ENCODE assay signal across 24 cellular contexts in the genomic region with DNA sequence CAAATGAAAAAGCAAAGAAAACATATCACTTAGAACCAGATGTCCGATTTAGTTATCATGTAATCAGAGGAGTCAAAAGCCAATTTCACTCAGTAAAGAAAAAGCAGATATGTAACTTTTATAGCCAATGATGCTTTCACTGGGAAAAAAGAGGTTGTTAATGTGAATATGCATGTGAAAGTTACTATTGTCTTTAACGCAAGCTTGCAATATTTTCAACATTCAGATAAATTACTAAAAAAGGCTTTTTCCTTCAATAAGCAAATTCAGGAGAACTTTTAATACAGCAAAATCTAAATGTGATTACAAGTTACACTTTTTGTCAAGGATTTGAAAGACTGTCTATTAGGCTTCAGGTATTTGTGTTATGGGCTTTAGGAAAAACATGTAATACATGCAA.
DNase-seq lines count a peak whose midpoint lies in the region; FAIRE-seq and TF ChIP-seq lines count a peak whose summit lies in the region.
"Had no signal": no experiment of that assay in that cellular context is flagged by ENCODE, and none has a peak within 500 bp of the region (broad histone marks: within the 10 kb centered on the region; RNA-seq: fewer than 3 reads in every experiment).

No MANE protein-coding gene starts in this region.

- H3K79me2 ChIP-seq in astrocyte (ENCODE audit: insufficient read depth, low read length) (no peaks in the 10 kb centered on the region), endothelial cell of umbilical vein (ENCODE audit: control insufficient read depth, insufficient read depth, low read length) (no peaks in the 10 kb centered on the region)

- no CpG with 5 or more reads among the region's 2 CpGs for WGBS in endodermal cell (ENCODE audit: insufficient coverage in 1 of 2, insufficient read length in 1 of 2), 2 experiments

- H3K27me3 Mint-ChIP-seq in HFFc6 (ENCODE audit: insufficient read depth) (no peaks in the 10 kb centered on the region), astrocyte (ENCODE audit: low read depth, unreplicated experiment) (no peaks in the 10 kb centered on the region), endodermal cell (ENCODE audit: insufficient read depth) (no peaks in the 10 kb centered on the region), immature natural killer cell (ENCODE audit: low read depth in 3 of 3) (peaks cover 0 to 7% (median 0%) of the 10 kb centered on the region in 3 donors)
- H3K27me3 Mint-ChIP-seq: B cell; CD4-positive, CD25-positive, alpha-beta regulatory T cell had no signal

- in situ Hi-C loops in KBM-7 (cut with MboI; ENCODE audit: low pct_unique_long_range_greater_than_20kb, low sequenced_read_pairs) = no loop called here

- BruUV-seq in A673 (replicated peaks; lab: Mats Ljungman, UMichigan) (no TSS peak), endothelial cell of umbilical vein (replicated peaks; lab: Mats Ljungman, UMichigan) (no TSS peak)

- FAIRE-seq in astrocyte (lab: Jason Lieb, UNC) = peak; percentile 89
- no peak for FAIRE-seq in endothelial cell of umbilical vein (lab: Jason Lieb, UNC)
- FAIRE-seq: D721Med, GM12891, GM18507 had no signal

- no peak for TF ChIP-seq POLR2A in endothelial cell of umbilical vein (IDR thresholded peaks at IDR 0.05; ENCODE audit: low read depth, low read length)

- H3K36me3 ChIP-seq in A673 (ENCODE audit: insufficient read depth, low read length, poor library complexity, severe bottlenecking) (no peaks in the 10 kb centered on the region), astrocyte (ENCODE audit: insufficient read depth, low read length) (no peaks in the 10 kb centered on the region), endothelial cell of umbilical vein (ENCODE audit: control insufficient read depth in 2 of 2, extremely low read depth in 1 of 2, insufficient read depth in 2 of 2, low read length in 2 of 2) (no peaks in the 10 kb centered on the region), endodermal cell (ENCODE audit: control insufficient read depth, insufficient read depth, low read length) (no peaks in the 10 kb centered on the region)
- H3K36me3 ChIP-seq: BLaER1 had no signal

- H3K27ac ChIP-seq in A673 (ENCODE audit: low read depth, low read length, poor library complexity, severe bottlenecking) (peak overlapping the region; percentile 85), astrocyte (ENCODE audit: low read depth, low read length) (no peak overlapping the region), endothelial cell of umbilical vein (ENCODE audit: insufficient read depth, low read depth, low read length) (peak overlapping the region; percentile 87), endodermal cell (ENCODE audit: low read depth, low read length) (no peak overlapping the region)
- H3K27ac ChIP-seq: BLaER1, C4-2B, GM23248 had no signal

- H3K4me3 ChIP-seq in A673 (ENCODE audit: low read depth, low read length, poor library complexity, severe bottlenecking) (no peak overlapping the region), astrocyte (ENCODE audit: insufficient read depth, low read depth, low read length) (no peak overlapping the region), endothelial cell of umbilical vein (replicated peaks in 1 of 3; ENCODE audit: insufficient read depth in 1 of 3, low read depth in 1 of 3, low read length in 3 of 3) (no peak overlapping the region), endodermal cell (ENCODE audit: low read length) (no peak overlapping the region)
- H3K4me3 ChIP-seq: BLaER1, GM23248 had no signal

- H3K4me2 ChIP-seq in astrocyte (ENCODE audit: low read length) = peak overlapping the region; percentile 22
- H3K4me2 ChIP-seq in endothelial cell of umbilical vein (ENCODE audit: insufficient read depth, low read length) = peak overlapping the region; percentile 75
- H3K4me2 ChIP-seq: BLaER1 had no signal

- POLR2A ChIA-PET in A673 (lab: Charles Lee; ENCODE audit: low non-redundant PET) (no interaction called here), endothelial cell of umbilical vein (lab: Charles Lee) (no interaction called here)

- CTCF ChIA-PET in A673 (lab: Charles Lee) = no interaction called here
- CTCF ChIA-PET in endothelial cell of umbilical vein (lab: Charles Lee) = interaction anchor here (2.3 kb wide), 1 partner anchor 52 kb away, joined by 8 read pairs; no protein-coding TSS in a partner anchor

- H3K9ac ChIP-seq in astrocyte (ENCODE audit: low read length) = no peak overlapping the region
- H3K9ac ChIP-seq in endothelial cell of umbilical vein (replicated peaks; ENCODE audit: extremely low read depth, insufficient read depth, low read length) = peak overlapping the region; percentile 67
- H3K9ac ChIP-seq in endodermal cell (ENCODE audit: extremely low read depth, low read length, poor library complexity, severe bottlenecking) = no peak overlapping the region
- H3K9ac ChIP-seq: BLaER1, GM23248 had no signal

- DNase-seq in A673 (ENCODE audit: low spot score) = no peak
- no peak for DNase-seq in HFFc6
- DNase-seq in astrocyte (ENCODE audit: low read depth) = no peak
- peak; percentile 33 for DNase-seq in endothelial cell of umbilical vein (ENCODE audit: low read depth, low spot score)
- no peak for DNase-seq in KBM-7
- DNase-seq in SKM-1 treated with dmso at 0.1 percent for 144 hours (lab: John Stamatoyannopoulos, UW; ENCODE audit: unreplicated experiment) = no peak
- DNase-seq in endodermal cell = no peak
- DNase-seq in immature natural killer cell = no peak
- DNase-seq: 8988T; Caco-2; CD4-positive, CD25-positive, alpha-beta regulatory T cell; CD8-positive, alpha-beta T cell; DMS 273 treated with DMSO at 0.1 percent for 48 hours; DMS79; EL; GDM1; GM23248; H9 had no signal

- peaks cover 35% of the 10 kb centered on the region for H3K4me1 Mint-ChIP-seq in HFFc6 (ENCODE audit: low read depth)
- H3K4me1 Mint-ChIP-seq in astrocyte (ENCODE audit: low read depth, unreplicated experiment) = no peaks in the 10 kb centered on the region
- no peaks in the 10 kb centered on the region for H3K4me1 Mint-ChIP-seq in endodermal cell
- H3K4me1 Mint-ChIP-seq in immature natural killer cell = no peaks in the 10 kb centered on the region
- H3K4me1 Mint-ChIP-seq: B cell; CD4-positive, CD25-positive, alpha-beta regulatory T cell had no signal

- H3K27me3 ChIP-seq in A673 (replicated peaks; ENCODE audit: insufficient read depth, low read depth, low read length, poor library complexity) = no peaks in the 10 kb centered on the region
- no peaks in the 10 kb centered on the region for H3K27me3 ChIP-seq in astrocyte (ENCODE audit: insufficient read depth, low read length)
- no peaks in the 10 kb centered on the region for H3K27me3 ChIP-seq in endothelial cell of umbilical vein (ENCODE audit: control insufficient read depth in 2 of 2, insufficient read depth in 2 of 2, low read length in 2 of 2)
- H3K27me3 ChIP-seq in endodermal cell (ENCODE audit: control insufficient read depth, insufficient read depth, low read length, poor library complexity, severe bottlenecking) = no peaks in the 10 kb centered on the region

- dilution Hi-C loops in endothelial cell of umbilical vein (cut with MboI; ENCODE audit: extremely low pct_ligation_motif_present, low sequenced_read_pairs) = no loop called here

- H3K9me3 ChIP-seq in A673 (ENCODE audit: low read depth, low read length, poor library complexity, severe bottlenecking) (peaks cover 16% of the 10 kb centered on the region), astrocyte (ENCODE audit: insufficient read depth, low read depth, low read length) (no peaks in the 10 kb centered on the region), endothelial cell of umbilical vein (replicated peaks; ENCODE audit: control insufficient read depth, insufficient read depth, low read length) (no peaks in the 10 kb centered on the region), endodermal cell (ENCODE audit: control insufficient read depth, low read length) (no peaks in the 10 kb centered on the region)
- H3K9me3 ChIP-seq: Caco-2 had no signal

- H2AFZ ChIP-seq in astrocyte (ENCODE audit: low read depth, low read length) (no peak overlapping the region), endothelial cell of umbilical vein (ENCODE audit: low read depth, low read length) (no peak overlapping the region)
- H2AFZ ChIP-seq: GM23248 had no signal

- peaks cover 8% of the 10 kb centered on the region for H3K36me3 Mint-ChIP-seq in HFFc6 (ENCODE audit: low read depth)
- H3K36me3 Mint-ChIP-seq in astrocyte (ENCODE audit: low read depth, unreplicated experiment) = no peaks in the 10 kb centered on the region
- no peaks in the 10 kb centered on the region for H3K36me3 Mint-ChIP-seq in endodermal cell (ENCODE audit: low read depth)
- H3K36me3 Mint-ChIP-seq in immature natural killer cell = no peaks in the 10 kb centered on the region
- H3K36me3 Mint-ChIP-seq: CD4-positive, CD25-positive, alpha-beta regulatory T cell; CD8-positive, alpha-beta T cell had no signal

- H3K9me3 Mint-ChIP-seq in HFFc6 (no peaks in the 10 kb centered on the region; the same call in 1 of the 2 replicates), astrocyte (ENCODE audit: unreplicated experiment) (no peaks in the 10 kb centered on the region), endodermal cell (no peaks in the 10 kb centered on the region), immature natural killer cell (peaks cover 0 to 13% (median 4%) of the 10 kb centered on the region in 6 donors)

- H3K4me1 ChIP-seq in A673 (ENCODE audit: insufficient read depth, low read length, poor library complexity, severe bottlenecking) (peaks cover 21% of the 10 kb centered on the region), astrocyte (ENCODE audit: insufficient read depth, low read length) (no peaks in the 10 kb centered on the region), endothelial cell of umbilical vein (ENCODE audit: control insufficient read depth, extremely low read depth, insufficient read depth, low read length) (peaks cover 30% of the 10 kb centered on the region), endodermal cell (ENCODE audit: control insufficient read depth, insufficient read depth, low read length) (no peaks in the 10 kb centered on the region)
- H3K4me1 ChIP-seq: BLaER1, Caco-2 had no signal

- intact Hi-C loops in A673 (cut with micrococcal nuclease; ENCODE audit: unreplicated experiment) (loop anchor here (10.0 kb wide), 1 partner anchor 328 kb away; no protein-coding TSS in a partner anchor), endothelial cell of umbilical vein (cut with micrococcal nuclease) (loop anchor here (5.0 kb wide), 1 partner anchor 46 kb away; no protein-coding TSS in a partner anchor)

- H3K4me3 Mint-ChIP-seq in HFFc6 (0 out of 2 replicates have a peak overlapping the region, but pooled peaks have one; percentile 74), astrocyte (ENCODE audit: unreplicated experiment) (no peak overlapping the region), endodermal cell (no peak overlapping the region), immature natural killer cell (no peak overlapping the region)
- H3K4me3 Mint-ChIP-seq: B cell; CD4-positive, CD25-positive, alpha-beta regulatory T cell; CD8-positive, alpha-beta T cell; H9 had no signal

- no peak overlapping the region for H3K27ac Mint-ChIP-seq in HFFc6
- no peak overlapping the region for H3K27ac Mint-ChIP-seq in astrocyte (ENCODE audit: unreplicated experiment)
- H3K27ac Mint-ChIP-seq in endodermal cell = no peak overlapping the region
- H3K27ac Mint-ChIP-seq in immature natural killer cell = no peak overlapping the region
- H3K27ac Mint-ChIP-seq: B cell; CD4-positive, CD25-positive, alpha-beta regulatory T cell; CD8-positive, alpha-beta T cell; H9 had no signal

- H4K20me1 ChIP-seq in astrocyte (ENCODE audit: insufficient read depth, low read length) (no peaks in the 10 kb centered on the region), endothelial cell of umbilical vein (replicated peaks; ENCODE audit: control insufficient read depth, extremely low read depth, insufficient read depth, low read length) (no peaks in the 10 kb centered on the region)
- H4K20me1 ChIP-seq: BLaER1 had no signal

- TF ChIP-seq CTCF in A673 (conservative IDR thresholded peaks at IDR 0.05; ENCODE audit: low read depth, low read length) (no peak), HFFc6 (IDR thresholded peaks at IDR 0.05) (no peak), astrocyte (IDR thresholded peaks at IDR 0.05; ENCODE audit: insufficient read depth, low read depth, low read length) (no peak), endothelial cell of umbilical vein (IDR thresholded peaks at IDR 0.05; ENCODE audit: extremely low read depth in 1 of 2, insufficient read depth in 1 of 2, low read depth in 1 of 2, low read length in 2 of 2) (no peak), endodermal cell (conservative IDR thresholded peaks at IDR 0.05) (no peak)

- H3K9me1 ChIP-seq in endothelial cell of umbilical vein (replicated peaks; ENCODE audit: control insufficient read depth, extremely low read depth, insufficient read depth, low read length) = no peaks in the 10 kb centered on the region

Comparison
In these comparisons a context has a peak if more than half of its experiments do, and no peak if none do; other contexts are left out.
1. H3K27ac ChIP-seq: peak in A673 (single experiment) and endothelial cell of umbilical vein (single experiment); none in astrocyte (single experiment) and endodermal cell (single experiment).